ENCODE assay signal across 25 cellular contexts in genomic region chr11:1988174-1988573, GRCh38. TPM values are rescaled to one million over a fixed set of nuclear protein-coding genes. Genes with fewer than 3 reads are reported as not detected.
A peak's percentile ranks its signal among the peaks of the same experiment; 100 is the strongest.
DNase-seq lines count a peak whose midpoint lies in the region; ATAC-seq, FAIRE-seq and TF ChIP-seq lines count a peak whose summit lies in the region.
"Had no signal": no experiment of that assay in that cellular context is flagged by ENCODE, and none has a peak within 500 bp of the region (broad histone marks: within the 10 kb centered on the region; RNA-seq: fewer than 3 reads in every experiment).

No MANE protein-coding gene starts in this region.

- H3K4me2 ChIP-seq in HepG2 (ENCODE audit: low read depth, low read length) (no peak overlapping the region), trophoblast cell (ENCODE audit: low read length) (no peak overlapping the region), osteoblast (ENCODE audit: insufficient read depth, low read length) (no peak overlapping the region), H9 (ENCODE audit: insufficient read depth, insufficient read length, low read length) (no peak overlapping the region)
- H3K4me2 ChIP-seq: A549, GM23338 had no signal

- no peaks in the 10 kb centered on the region for H3K27me3 Mint-ChIP-seq in H9 (ENCODE audit: low read depth)
- H3K27me3 Mint-ChIP-seq: CD4-positive, alpha-beta T cell; CD8-positive, alpha-beta memory T cell had no signal

- H4K12ac ChIP-seq in trophoblast cell (ENCODE audit: low read depth, low read length): no peak overlapping the region

- H2AFZ ChIP-seq in HepG2 (ENCODE audit: low read length) (no peak overlapping the region), trophoblast cell (ENCODE audit: insufficient read depth, low read length, poor library complexity) (no peak overlapping the region), osteoblast (ENCODE audit: low read length) (no peak overlapping the region), H9 (ENCODE audit: low read length) (no peak overlapping the region)
- H2AFZ ChIP-seq: GM23338 had no signal

- H3K14ac ChIP-seq in trophoblast cell (ENCODE audit: low read length) (no peak overlapping the region), H9 (ENCODE audit: insufficient read depth, low read length) (no peak overlapping the region)

- H3T11ph ChIP-seq in H9 (ENCODE audit: low read length): no peak overlapping the region

- H3K23ac ChIP-seq in trophoblast cell (ENCODE audit: low read length) (no peak overlapping the region), H9 (ENCODE audit: insufficient read length, low read depth, low read length) (no peak overlapping the region)

- no peak overlapping the region for H2BK15ac ChIP-seq in H9 (ENCODE audit: low read depth, low read length)

- H3K9me3 Mint-ChIP-seq in H9: no peaks in the 10 kb centered on the region
- H3K9me3 Mint-ChIP-seq: CD14-positive monocyte; CD4-positive, alpha-beta T cell; CD8-positive, alpha-beta memory T cell; GM23338; HFFc6 had no signal

- CTCF ChIA-PET in HepG2 (lab: Yijun Ruan, JAX; ENCODE audit: low intra/inter-chr PET ratio, low total read pairs): no interaction called here

- no CpG with 5 or more reads among the region's 11 CpGs for WGBS in right cardiac atrium
- no CpG with 5 or more reads among the region's 11 CpGs for WGBS in HepG2 (ENCODE audit: low lambda C conversion rate)
- WGBS in trophoblast cell (ENCODE audit: extremely low coverage, insufficient coverage, insufficient read length): no CpG with 5 or more reads among the region's 11 CpGs
- WGBS in H9 (ENCODE audit: extremely low coverage, insufficient read length, low lambda C conversion rate): no CpG with 5 or more reads among the region's 11 CpGs

- TF ChIP-seq EP300 in HepG2 (IDR thresholded peaks at IDR 0.05; ENCODE audit: low read depth in 2 of 2, low read length in 2 of 2) (no peak), HepG2 (CRISPR knock-in tag; IDR thresholded peaks at IDR 0.05; ENCODE audit: borderline replicate concordance) (no peak)

- POLR2A ChIA-PET in HepG2 (lab: Yijun Ruan, JAX): interaction anchor here (0.7 to 15.1 kb wide), 42 partner anchors 9 to 744 kb away, joined by 3 to 720 read pairs (median 6); partner anchors contain the start of genes H19, IGF2, MRPL23 and SYT8

- H2BK20ac ChIP-seq in H9 (ENCODE audit: low read depth, low read length, poor library complexity, severe bottlenecking): no peak overlapping the region

- H2BK12ac ChIP-seq in trophoblast cell (ENCODE audit: low read length) (no peak overlapping the region), H9 (ENCODE audit: insufficient read length, low read depth, low read length) (no peak overlapping the region)

- no peak overlapping the region for H3K56ac ChIP-seq in H9 (ENCODE audit: insufficient read length, low read depth, low read length)

- no peak overlapping the region for H3K4me3 Mint-ChIP-seq in H9
- H3K4me3 Mint-ChIP-seq: CD14-positive monocyte; CD4-positive, alpha-beta T cell; CD8-positive, alpha-beta memory T cell; GM23338; HFFc6 had no signal

- no peak for TF ChIP-seq RAD21 in HepG2 (CRISPR knock-in tag; IDR thresholded peaks at IDR 0.05)

- no peak overlapping the region for H2BK120ac ChIP-seq in trophoblast cell (ENCODE audit: insufficient read depth, low read length, poor library complexity)
- no peak overlapping the region for H2BK120ac ChIP-seq in H9 (ENCODE audit: low read depth, low read length, poor library complexity, severe bottlenecking)

- H3K79me1 ChIP-seq in trophoblast cell (ENCODE audit: low read length) (peaks cover 9% of the 10 kb centered on the region), H9 (ENCODE audit: insufficient read depth, low read depth, low read length, poor library complexity, severe bottlenecking) (no peaks in the 10 kb centered on the region)

- H3K36me3 ChIP-seq in HepG2 (replicated peaks in 1 of 2; ENCODE audit: control insufficient read depth in 1 of 2, insufficient read depth in 2 of 2, low read length in 2 of 2) (no peaks in the 10 kb centered on the region), trophoblast cell (ENCODE audit: control insufficient read depth in 1 of 2, insufficient read depth in 2 of 2, low read length in 2 of 2) (no peaks in the 10 kb centered on the region), osteoblast (ENCODE audit: insufficient read depth, low read length) (no peaks in the 10 kb centered on the region)
- H3K36me3 ChIP-seq: BE2C; BLaER1 treated with 17β-estradiol and CSF1 and Interleukin-3, amounts not matched to agents 10 nM and 100 nM; HAP-1 had no signal

- H4K91ac ChIP-seq in trophoblast cell (ENCODE audit: low read depth, low read length) (peak overlapping the region; percentile 79), H9 (ENCODE audit: insufficient read length, low read depth, low read length) (no peak overlapping the region)

- TF ChIP-seq CTCF in HepG2 (CRISPR knock-in tag; IDR thresholded peaks at IDR 0.05) (no peak), osteoblast (IDR thresholded peaks at IDR 0.05; ENCODE audit: extremely low read depth, low read depth, low read length) (no peak), H9 (conservative IDR thresholded peaks at IDR 0.05) (no peak)

- TF ChIP-seq POLR2A in HepG2 (IDR thresholded peaks at IDR 0.05; ENCODE audit: insufficient read depth in 1 of 2, low read depth in 2 of 2, low read length in 2 of 2): no peak

- BruUV-seq in HepG2 (replicated peaks; lab: Mats Ljungman, UMichigan): no TSS peak

- no peak overlapping the region for H4K5ac ChIP-seq in H9 (ENCODE audit: insufficient read length, low read depth, low read length)

- no peaks in the 10 kb centered on the region for H3K36me3 Mint-ChIP-seq in H9 (ENCODE audit: insufficient read depth in 1 of 3, low read depth in 3 of 3)
- H3K36me3 Mint-ChIP-seq: CD14-positive monocyte; CD8-positive, alpha-beta memory T cell had no signal

- no peaks in the 10 kb centered on the region for H3K23me2 ChIP-seq in H9 (ENCODE audit: insufficient read length, low read depth, low read length, poor library complexity, severe bottlenecking)

- H2BK5ac ChIP-seq in trophoblast cell (ENCODE audit: low read depth, low read length, poor library complexity) (no peak overlapping the region), H9 (ENCODE audit: insufficient read length, low read length) (no peak overlapping the region)

- H3K4ac ChIP-seq in trophoblast cell (ENCODE audit: low read depth, low read length) (no peak overlapping the region), H9 (ENCODE audit: low read depth, low read length) (no peak overlapping the region)

- no peaks in the 10 kb centered on the region; a peak in 1 of 4 replicates for H3K4me1 Mint-ChIP-seq in H9
- H3K4me1 Mint-ChIP-seq: CD14-positive monocyte; CD8-positive, alpha-beta memory T cell; GM23338 had no signal

- H3K9ac ChIP-seq in HepG2 (ENCODE audit: insufficient read depth, low read depth, low read length) (no peak overlapping the region), trophoblast cell (ENCODE audit: low read length) (no peak overlapping the region), H9 (ENCODE audit: extremely low read depth, insufficient read length, low read length) (no peak overlapping the region)
- H3K9ac ChIP-seq: BLaER1 treated with 17β-estradiol and CSF1 and Interleukin-3, amounts not matched to agents 10 nM and 100 nM had no signal

- H2AK5ac ChIP-seq in trophoblast cell (ENCODE audit: low read length) (no peak overlapping the region), H9 (ENCODE audit: insufficient read length, low read length) (no peak overlapping the region)

- DNase-seq in left ventricle myocardium superior: no peak
- DNase-seq in right cardiac atrium: no peak
- DNase-seq in HepG2 (ENCODE audit: low spot score): no peak
- DNase-seq in trophoblast cell: no peak
- DNase-seq in osteoblast (ENCODE audit: insufficient read length, low spot score, missing footprints): no peak
- DNase-seq in H9: no peak
- DNase-seq: 8988T; ACHN; AML-193; CD4-positive, alpha-beta T cell; DMS 273 treated with DMSO at 0.1 percent for 48 hours; DMS79; EL; GDM1; HFFc6 had no signal

- H3K18ac ChIP-seq in trophoblast cell (ENCODE audit: low read length) (no peak overlapping the region), H9 (ENCODE audit: insufficient read length, low read depth, low read length) (no peak overlapping the region)

- H3K9me3 ChIP-seq in right cardiac atrium (ENCODE audit: control insufficient read depth, low read length) (no peaks in the 10 kb centered on the region), HepG2 (ENCODE audit: low read length) (no peaks in the 10 kb centered on the region), trophoblast cell (ENCODE audit: insufficient read depth, low read depth, low read length) (no peaks in the 10 kb centered on the region), osteoblast (ENCODE audit: low read depth, low read length) (no peaks in the 10 kb centered on the region), H9 (ENCODE audit: control insufficient read depth, low read depth, low read length) (no peaks in the 10 kb centered on the region)
- H3K9me3 ChIP-seq: A549; BE2C; BLaER1 treated with 17β-estradiol and CSF1 and Interleukin-3, amounts not matched to agents 10 nM and 100 nM; HAP-1 had no signal

- ATAC-seq in left ventricle myocardium superior (peak; percentile 7), right cardiac atrium (no peak), HepG2 (peak; percentile 49)
- ATAC-seq: GM12878 had no signal

- no peaks in the 10 kb centered on the region for H4K20me1 ChIP-seq in HepG2 (ENCODE audit: insufficient read depth, low read length)
- H4K20me1 ChIP-seq in osteoblast (ENCODE audit: insufficient read depth, low read length): no peaks in the 10 kb centered on the region
- no peaks in the 10 kb centered on the region for H4K20me1 ChIP-seq in H9 (ENCODE audit: control insufficient read depth, insufficient read depth, insufficient read length)
- H4K20me1 ChIP-seq: BLaER1 treated with 17β-estradiol and CSF1 and Interleukin-3, amounts not matched to agents 10 nM and 100 nM had no signal

- H3K4me1 ChIP-seq in right cardiac atrium (ENCODE audit: control insufficient read depth, insufficient read depth, low read length) (no peaks in the 10 kb centered on the region), HepG2 (ENCODE audit: insufficient read depth, low read length) (no peaks in the 10 kb centered on the region), trophoblast cell (ENCODE audit: control insufficient read depth in 1 of 2, insufficient read depth in 2 of 2, low read length in 2 of 2) (peaks cover 8 to 9% of the 10 kb centered on the region in 2 experiments), osteoblast (ENCODE audit: insufficient read depth, low read length) (no peaks in the 10 kb centered on the region), H9 (ENCODE audit: insufficient read depth, low read length) (no peaks in the 10 kb centered on the region)
- H3K4me1 ChIP-seq: A549; BE2C; BLaER1 treated with 17β-estradiol and CSF1 and Interleukin-3, amounts not matched to agents 10 nM and 100 nM; HAP-1 had no signal

- H3K4me3 ChIP-seq in right cardiac atrium (ENCODE audit: low read length): no peak overlapping the region
- no peak overlapping the region for H3K4me3 ChIP-seq in HepG2 (replicated peaks in 1 of 3; ENCODE audit: insufficient read depth in 1 of 3, low read depth in 2 of 3, low read length in 3 of 3)
- no peak overlapping the region for H3K4me3 ChIP-seq in trophoblast cell (ENCODE audit: low read depth, low read length)
- H3K4me3 ChIP-seq in osteoblast (ENCODE audit: insufficient read depth, low read length): no peak overlapping the region
- H3K4me3 ChIP-seq: A549; BLaER1 treated with 17β-estradiol and CSF1 and Interleukin-3, amounts not matched to agents 10 nM and 100 nM; GM12878; GM23338; HAP-1 had no signal

- in situ Hi-C loops in HepG2 (cut with HindIII; ENCODE audit: extremely low pct_ligation_motif_present, low pct_unique_long_range_greater_than_20kb): no loop called here

- H3K79me2 ChIP-seq in HepG2 (ENCODE audit: insufficient read depth, low read length) (no peaks in the 10 kb centered on the region), trophoblast cell (ENCODE audit: control insufficient read depth, insufficient read depth, low read length, poor library complexity) (no peaks in the 10 kb centered on the region), osteoblast (ENCODE audit: insufficient read depth, low read length) (no peaks in the 10 kb centered on the region), H9 (ENCODE audit: insufficient read depth, low read length) (no peaks in the 10 kb centered on the region)

- intact Hi-C loops in left ventricle myocardium superior (cut with micrococcal nuclease): no loop called here
- intact Hi-C loops in right cardiac atrium (cut with DNase I): no loop called here
- intact Hi-C loops in HepG2 (cut with micrococcal nuclease; ENCODE audit: unreplicated experiment): no loop called here

- no peak overlapping the region for H3K27ac ChIP-seq in right cardiac atrium (ENCODE audit: low read length)
- H3K27ac ChIP-seq in HepG2 (ENCODE audit: extremely low read length, insufficient read depth, low read length): no peak overlapping the region
- H3K27ac ChIP-seq in trophoblast cell (ENCODE audit: low read depth, low read length): no peak overlapping the region
- H3K27ac ChIP-seq in osteoblast (ENCODE audit: low read depth, low read length): no peak overlapping the region
- H3K27ac ChIP-seq in H9 (ENCODE audit: insufficient read length, low read depth, low read length): no peak overlapping the region
- H3K27ac ChIP-seq: A549; BLaER1 treated with 17β-estradiol and CSF1 and Interleukin-3, amounts not matched to agents 10 nM and 100 nM had no signal

- H3K27ac Mint-ChIP-seq in H9: no peak overlapping the region
- H3K27ac Mint-ChIP-seq: CD14-positive monocyte; CD4-positive, alpha-beta T cell; CD8-positive, alpha-beta memory T cell; GM23338; HFFc6 had no signal

- H3K27me3 ChIP-seq in right cardiac atrium (ENCODE audit: control insufficient read depth, insufficient read depth) (no peaks in the 10 kb centered on the region), HepG2 (ENCODE audit: control insufficient read depth in 1 of 2, insufficient read depth in 2 of 2, low read length in 2 of 2) (no peaks in the 10 kb centered on the region), trophoblast cell (ENCODE audit: insufficient read depth, low read length) (no peaks in the 10 kb centered on the region), osteoblast (ENCODE audit: insufficient read depth, low read length) (no peaks in the 10 kb centered on the region), H9 (ENCODE audit: insufficient read depth, low read length) (no peaks in the 10 kb centered on the region)
- H3K27me3 ChIP-seq: BE2C; BLaER1 treated with 17β-estradiol and CSF1 and Interleukin-3, amounts not matched to agents 10 nM and 100 nM had no signal

- H4K8ac ChIP-seq in trophoblast cell (ENCODE audit: low read depth, low read length) (no peak overlapping the region), H9 (replicated peaks; ENCODE audit: insufficient read length, low read depth, low read length) (no peak overlapping the region)

- FAIRE-seq in HepG2 (lab: Jason Lieb, UNC): peak; percentile 96
- FAIRE-seq: A549, D721Med, GM12878, GM19239 had no signal

RNA-seq across cellular contexts. Expression of gene H19, which starts 9.5 kb away (rescaled TPM):
- total RNA-seq in left ventricle myocardium superior (738 TPM), right cardiac atrium (100 to 1,000 TPM; 279 to 500 (median 401) TPM), HepG2 (2016; rRNA removed; fragmentation: Illumina TruSeq; extraction: Trizol) (0.46 and 1.2 TPM in 2 replicates), osteoblast (4.3 and 9.4 TPM in 2 replicates), H9 (2021) (10.7 TPM in 2 replicates)
- polyA plus RNA-seq in right cardiac atrium (813 TPM), HepG2 (2011; rRNA removed) (1.3 and 2.4 TPM in 2 replicates)
- 0.97 and 3.2 TPM in 2 replicates for total RNA-seq in HepG2 (2016; cell fraction: cytosol; rRNA removed; fragmentation: Illumina TruSeq; extraction: Trizol; ENCODE audit: low read depth)
- total RNA-seq in HepG2 (2016; cell fraction: insoluble cytoplasmic fraction; rRNA removed; fragmentation: Illumina TruSeq; extraction: Trizol): 0.28 and 0.67 TPM in 2 replicates
- 4.8 and 6.5 TPM in 2 replicates for total RNA-seq in HepG2 (2016; cell fraction: membrane; rRNA removed; fragmentation: Illumina TruSeq; extraction: Trizol)
- 0.68 and 0.78 TPM in 2 replicates for total RNA-seq in HepG2 (2016; cell fraction: nucleus; rRNA removed; fragmentation: Illumina TruSeq; extraction: Trizol)
- polyA plus RNA-seq in HepG2 (2011; cell fraction: cytosol; rRNA removed): 1.2 and 3.3 TPM in 2 replicates
- polyA plus RNA-seq in HepG2 (2011; cell fraction: nucleus; rRNA removed): 0.69 and 2.4 TPM in 2 replicates
- polyA plus RNA-seq in HepG2 (2012): 1.4 and 2.8 TPM in 2 replicates
- polyA plus RNA-seq in HepG2 (2016; cell fraction: cytosol; fragmentation: Illumina TruSeq; extraction: Trizol; ENCODE audit: low read depth): 0.83 and 1.4 TPM in 2 replicates
- 0.25 and 0.33 TPM in 2 replicates for polyA plus RNA-seq in HepG2 (2016; cell fraction: insoluble cytoplasmic fraction; fragmentation: Illumina TruSeq; extraction: Trizol; ENCODE audit: low read depth)
- polyA plus RNA-seq in HepG2 (2016; cell fraction: membrane; fragmentation: Illumina TruSeq; extraction: Trizol; ENCODE audit: low read depth): 1.6 TPM in 2 replicates
- polyA plus RNA-seq in HepG2 (2016; cell fraction: nucleus; fragmentation: Illumina TruSeq; extraction: Trizol; ENCODE audit: insufficient read depth, low read depth): 0.33 and 1.00 TPM in 2 replicates
- 4.0 and 21.5 TPM in 2 replicates for polyA minus RNA-seq in HepG2 (2011; rRNA and poly(A)+ RNA removed; ENCODE audit: low replicate concordance)
- polyA minus RNA-seq in HepG2 (2011; cell fraction: cytosol; rRNA and poly(A)+ RNA removed): 1.2 and 2.3 TPM in 2 replicates
- 0.62 and 1.0 TPM in 2 replicates for polyA minus RNA-seq in HepG2 (2011; cell fraction: nucleus; rRNA and poly(A)+ RNA removed)
- 14,456 and 15,696 TPM in 2 replicates for polyA plus RNA-seq in trophoblast cell (2013)
- total RNA-seq: CD4-positive, alpha-beta T cell; CD8-positive, alpha-beta memory T cell had no signal
- polyA plus RNA-seq: CD14-positive monocyte; CD8-positive, alpha-beta memory T cell had no signal

RNA-seq across cellular contexts. Expression of gene MRPL23, which starts 41.0 kb away (rescaled TPM):
- total RNA-seq in left ventricle myocardium superior (102 TPM), right cardiac atrium (100 to 1,000 TPM in 1 of 4 donors, 10 to 100 TPM in 3; 47.1 to 102 (median 74.8) TPM), HepG2 (2016; rRNA removed; fragmentation: Illumina TruSeq; extraction: Trizol) (123 and 126 TPM in 2 replicates), osteoblast (84.9 and 94.5 TPM in 2 replicates), H9 (2021) (65.3 and 67.3 TPM in 2 replicates)
- polyA plus RNA-seq in right cardiac atrium (108 TPM), HepG2 (2011; rRNA removed) (63.1 and 67.8 TPM in 2 replicates)
- 53.4 and 58.2 TPM in 2 replicates for total RNA-seq in HepG2 (2016; cell fraction: cytosol; rRNA removed; fragmentation: Illumina TruSeq; extraction: Trizol; ENCODE audit: low read depth)
- total RNA-seq in HepG2 (2016; cell fraction: insoluble cytoplasmic fraction; rRNA removed; fragmentation: Illumina TruSeq; extraction: Trizol): 128 and 132 TPM in 2 replicates
- 80.8 and 94.7 TPM in 2 replicates for total RNA-seq in HepG2 (2016; cell fraction: membrane; rRNA removed; fragmentation: Illumina TruSeq; extraction: Trizol)
- total RNA-seq in HepG2 (2016; cell fraction: nucleus; rRNA removed; fragmentation: Illumina TruSeq; extraction: Trizol): 49.8 and 57.3 TPM in 2 replicates
- polyA plus RNA-seq in HepG2 (2011; cell fraction: cytosol; rRNA removed): 127 and 181 TPM in 2 replicates
- polyA plus RNA-seq in HepG2 (2011; cell fraction: nucleus; rRNA removed): 73.2 and 99.6 TPM in 2 replicates
- polyA plus RNA-seq in HepG2 (2012): 44.3 and 57.8 TPM in 2 replicates
- polyA plus RNA-seq in HepG2 (2016; cell fraction: cytosol; fragmentation: Illumina TruSeq; extraction: Trizol; ENCODE audit: low read depth): 59.4 and 69.4 TPM in 2 replicates
- polyA plus RNA-seq in HepG2 (2016; cell fraction: insoluble cytoplasmic fraction; fragmentation: Illumina TruSeq; extraction: Trizol; ENCODE audit: low read depth): 137 TPM in 2 replicates
- polyA plus RNA-seq in HepG2 (2016; cell fraction: membrane; fragmentation: Illumina TruSeq; extraction: Trizol; ENCODE audit: low read depth): 70.9 and 88.2 TPM in 2 replicates
- polyA plus RNA-seq in HepG2 (2016; cell fraction: nucleus; fragmentation: Illumina TruSeq; extraction: Trizol; ENCODE audit: insufficient read depth, low read depth): 88.0 and 95.8 TPM in 2 replicates
- polyA minus RNA-seq in HepG2 (2011; rRNA and poly(A)+ RNA removed; ENCODE audit: low replicate concordance): 35.5 and 42.4 TPM in 2 replicates
- 25.7 and 31.7 TPM in 2 replicates for polyA minus RNA-seq in HepG2 (2011; cell fraction: cytosol; rRNA and poly(A)+ RNA removed)
- 29.7 and 35.8 TPM in 2 replicates for polyA minus RNA-seq in HepG2 (2011; cell fraction: nucleus; rRNA and poly(A)+ RNA removed)
- polyA plus RNA-seq in trophoblast cell (2013): 99.0 and 101 TPM in 2 replicates

Comparison
In these comparisons a context has a peak if more than half of its experiments do, and no peak if none do; other contexts are left out.
1. ATAC-seq: peak in left ventricle myocardium superior (single experiment) and HepG2 (single experiment); none in right cardiac atrium (0 of 2).
2. RNA of gene H19, which starts 9.5 kb away (total RNA-seq): 738 TPM in left ventricle myocardium superior (single experiment) and 279 to 500 TPM in right cardiac atrium; 10.7 TPM in H9, 4.3 to 9.4 TPM in osteoblast and 0.28 to 6.5 TPM in HepG2; every median in the first group is over 10 times any median in the second.